In the genomic region with DNA sequence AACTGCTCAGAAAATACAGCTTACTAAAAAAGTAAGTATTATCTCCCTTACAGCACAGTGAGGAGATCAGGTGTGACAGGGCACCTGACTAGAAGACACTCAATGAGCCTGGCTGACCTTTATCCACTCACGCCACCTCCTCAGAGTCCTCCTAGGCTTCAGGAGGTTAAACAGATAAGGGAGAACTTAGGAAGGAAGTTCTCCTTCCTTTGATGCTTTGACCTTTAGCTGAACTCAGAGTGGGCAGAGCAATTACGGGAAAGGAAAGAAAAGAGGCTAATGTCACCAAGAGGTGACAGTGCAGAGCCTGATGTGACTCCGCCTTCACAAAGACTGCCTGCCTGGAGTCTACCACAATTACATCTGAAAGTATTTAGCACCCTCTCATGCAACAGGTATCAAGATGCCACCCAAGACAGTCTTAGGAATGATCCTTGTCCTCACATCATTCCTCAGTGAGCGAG, we compare ENCODE assay signal across 8 cellular contexts. TPM values are rescaled to one million over a fixed set of nuclear protein-coding genes. Genes with fewer than 3 reads are reported as not detected.
DNase-seq lines count a peak whose midpoint lies in the region; ATAC-seq and TF ChIP-seq lines count a peak whose summit lies in the region.

No MANE protein-coding gene starts in this region.

- H3K9me3 ChIP-seq in KOPT-K1 (ENCODE audit: insufficient read depth, low read length, poor library complexity, severe bottlenecking) (no peaks in the 10 kb centered on the region), heart left ventricle (no peaks in the 10 kb centered on the region)

- 58 to 74% (median 65%) methylated on average over 4 of the region's 4 CpGs for WGBS in heart left ventricle, 4 donors

- H3K27me3 ChIP-seq in heart left ventricle, result no peaks in the 10 kb centered on the region

- no peak for TF ChIP-seq POLR2A in heart left ventricle (IDR thresholded peaks at IDR 0.05)

- peaks cover 0 to 81% (median 35%) of the 10 kb centered on the region in 12 donors for H3K4me1 ChIP-seq in heart left ventricle

- ATAC-seq in GM21423 (IDR thresholded peaks at IDR 0.05; ENCODE audit: unreplicated experiment), result peak; percentile 36
- ATAC-seq in heart left ventricle, result peak; percentile 27 to 84 (median 66)

- no peak overlapping the region for H3K4me3 ChIP-seq in heart left ventricle

- H3K27ac ChIP-seq in KOPT-K1 (ENCODE audit: low read depth, low read length, poor library complexity, severe bottlenecking) (peak overlapping the region; percentile 97), heart left ventricle (peak overlapping the region in 1 of 12 donors; percentile 81)

- intact Hi-C loops in heart left ventricle (cut with DNase I), result no loop called here

- H3K36me3 ChIP-seq in KOPT-K1 (ENCODE audit: insufficient read depth, low read length) (no peaks in the 10 kb centered on the region; the same call in 1 of the 2 replicates), heart left ventricle (no peaks in the 10 kb centered on the region)

- TF ChIP-seq CTCF in heart left ventricle (IDR thresholded peaks at IDR 0.05), result no peak

- DNase-seq in CMK (ENCODE audit: low read depth) (peak; percentile 62), heart left ventricle (no peak), COLO668 (lab: John Stamatoyannopoulos, UW; ENCODE audit: unreplicated experiment) (no peak), DMS53 treated with DMSO at 0.1 percent for 48 hours (lab: John Stamatoyannopoulos, UW; ENCODE audit: unreplicated experiment) (no peak), NCI-H2227 treated with DMSO at 0.1 percent for 48 hours (lab: John Stamatoyannopoulos, UW) (no peak), globus pallidus (ENCODE audit: low spot score) (no peak)

RNA-seq across cellular contexts. Expression of a gene that starts 36.7 kb away (rescaled TPM):
- total RNA-seq in heart left ventricle, result 10 to 100 TPM in 8 of 9 donors, 1 to 10 TPM in 1; 7.0 to 30.6 (median 20.6) TPM
- 1 to 10 TPM; 5.6 to 9.6 TPM for polyA plus RNA-seq in heart left ventricle
